Comparison of ENCODE assay signal across 8 cellular contexts in genomic region chr12:104288635-104289258, GRCh38. TPM values are rescaled to one million over a fixed set of nuclear protein-coding genes. Genes with fewer than 3 reads are reported as not detected.
A peak's percentile ranks its signal among the peaks of the same experiment; 100 is the strongest.
DNase-seq lines count a peak whose midpoint lies in the region; ATAC-seq and TF ChIP-seq lines count a peak whose summit lies in the region.

No MANE protein-coding gene starts in this region.

- ATAC-seq in HG02588 (IDR thresholded peaks at IDR 0.05; ENCODE audit: unreplicated experiment), result peak; percentile 47
- ATAC-seq in activated naive CD4-positive, alpha-beta T cell treated with anti-CD3 and anti-CD28 coated beads, Interleukin-2, amount 50 U/mL, for 72 hours, result peak; percentile 69 to 77

- H3K36me3 ChIP-seq in SK-N-SH (replicated peaks in 1 of 2; ENCODE audit: control insufficient read depth in 1 of 2, insufficient read depth in 2 of 2, low read length in 1 of 2), result peaks cover 10 to 22% of the 10 kb centered on the region in 2 experiments
- H3K36me3 ChIP-seq in thyroid gland, result peaks cover 13 to 16% of the 10 kb centered on the region in 2 donors

- peaks cover 24% of the 10 kb centered on the region for H3F3A ChIP-seq in SK-N-SH (replicated peaks; ENCODE audit: insufficient read depth)

- POLR2A ChIA-PET in SK-N-SH (lab: Yijun Ruan, JAX), result interaction anchor here (1.2 kb wide), 1 partner anchor 150 kb away, joined by 3 read pairs; the partner anchor contains the start of gene NFYB

- H3K27ac Mint-ChIP-seq in activated naive CD4-positive, alpha-beta T cell treated with anti-CD3 and anti-CD28 coated beads, Interleukin-2, amount 50 U/mL, for 72 hours, result peak overlapping the region; percentile 97 to 99
- peak overlapping the region; percentile 100 for H3K27ac Mint-ChIP-seq in osteocyte (ENCODE audit: unreplicated experiment)

- H3K4me1 Mint-ChIP-seq in osteocyte (ENCODE audit: unreplicated experiment), result peaks cover 21% of the 10 kb centered on the region

- TF ChIP-seq CTCF in SK-N-SH (IDR thresholded peaks at IDR 0.05) (no peak), osteocyte (IDR thresholded peaks at IDR 0.05) (no peak), thyroid gland (IDR thresholded peaks at IDR 0.05) (peak in 1 of 6 experiments; percentile 9)

- 2% methylated on average over 27 of the region's 41 CpGs for WGBS in SK-N-SH (ENCODE audit: low lambda C conversion rate)
- WGBS in thyroid gland, 2 donors, result 1 to 2% methylated on average over 31 to 40 of the region's 41 CpGs

- no peaks in the 10 kb centered on the region for H3K9me3 ChIP-seq in SK-N-SH
- no peaks in the 10 kb centered on the region for H3K9me3 ChIP-seq in thyroid gland

- peaks cover 41 to 42% of the 10 kb centered on the region in 2 donors for H3K36me3 Mint-ChIP-seq in activated naive CD4-positive, alpha-beta T cell treated with anti-CD3 and anti-CD28 coated beads, Interleukin-2, amount 50 U/mL, for 72 hours
- H3K36me3 Mint-ChIP-seq in osteocyte (ENCODE audit: unreplicated experiment), result peaks cover 25% of the 10 kb centered on the region

- H3K4me3 Mint-ChIP-seq in osteocyte (ENCODE audit: unreplicated experiment), result peak overlapping the region; percentile 99

- CTCF ChIA-PET in SK-N-SH (lab: Yijun Ruan, JAX), result interaction anchor here (0.7 to 3.0 kb wide), 7 partner anchors 12 to 239 kb away, joined by 3 to 13 read pairs (median 4); partner anchors contain the start of genes EID3, GLT8D2 and NFYB

- no peaks in the 10 kb centered on the region for H3K9me2 ChIP-seq in SK-N-SH

- H3K27me3 ChIP-seq in SK-N-SH (ENCODE audit: insufficient read depth) (no peaks in the 10 kb centered on the region), thyroid gland (no peaks in the 10 kb centered on the region)

- H3K4me2 ChIP-seq in SK-N-SH, result peak overlapping the region; percentile 95

- peak overlapping the region; percentile 95 to 97 for H3K27ac ChIP-seq in SK-N-SH (ENCODE audit: low read depth in 2 of 2, low read length in 1 of 2)
- peak overlapping the region; percentile 76 to 94 (median 93) for H3K27ac ChIP-seq in thyroid gland

- no peaks in the 10 kb centered on the region for H3K9me3 Mint-ChIP-seq in activated naive CD4-positive, alpha-beta T cell treated with anti-CD3 and anti-CD28 coated beads, Interleukin-2, amount 50 U/mL, for 72 hours
- H3K9me3 Mint-ChIP-seq in osteocyte (ENCODE audit: unreplicated experiment), result no peaks in the 10 kb centered on the region

- peaks cover 53% of the 10 kb centered on the region for H4K20me1 ChIP-seq in SK-N-SH (ENCODE audit: insufficient read depth)

- 0 out of 4 replicates have a peak, but pooled peaks of 1 of the 2 experiments have one; percentile 11 for TF ChIP-seq EP300 in SK-N-SH (IDR thresholded peaks at IDR 0.05; ENCODE audit: borderline replicate concordance in 1 of 2, low read depth in 1 of 2, low read length in 1 of 2)

- peaks cover 16 to 18% of the 10 kb centered on the region in 2 experiments; a peak in 3 of 4 replicates for H3K4me1 ChIP-seq in SK-N-SH (ENCODE audit: control insufficient read depth in 1 of 2, insufficient read depth in 2 of 2, low read depth in 1 of 2, low read length in 1 of 2)
- H3K4me1 ChIP-seq in thyroid gland, result peaks cover 20 to 32% of the 10 kb centered on the region in 2 donors

- H3K79me2 ChIP-seq in SK-N-SH (ENCODE audit: insufficient read depth), result peaks cover 71% of the 10 kb centered on the region

- DNase-seq in GM03348 (ENCODE audit: low spot score) (peak; percentile 83), NCI-H1092 (lab: John Stamatoyannopoulos, UW) (peak; percentile 66), SK-N-SH (peak; percentile 91), head of caudate nucleus (peak; percentile 74 to 94 (median 86)), osteocyte (ENCODE audit: extremely low spot score, unreplicated experiment) (peak; percentile 87), thyroid gland (peak; percentile 80 to 85)
- DNase-seq in activated naive CD4-positive, alpha-beta T cell treated with anti-CD3 and anti-CD28 coated beads, Interleukin-2, amount 50 U/mL, for 72 hours (ENCODE audit: low spot score in 2 of 2), result peak; percentile 84 to 85

- no peak; the same call in 1 of the 2 replicates for TF ChIP-seq RAD21 in SK-N-SH (IDR thresholded peaks at IDR 0.05; ENCODE audit: low read length)

- no peak overlapping the region; the same call in 1 of the 2 replicates for H2AFZ ChIP-seq in SK-N-SH (ENCODE audit: low read depth)

- TF ChIP-seq POLR2A in thyroid gland (IDR thresholded peaks at IDR 0.05), result peak in 1 of 2 donors; percentile 89

- no peaks in the 10 kb centered on the region for H3K27me3 Mint-ChIP-seq in osteocyte (ENCODE audit: unreplicated experiment)

- H3K9ac ChIP-seq in SK-N-SH, result peak overlapping the region; percentile 95

- intact Hi-C loops in head of caudate nucleus (cut with DNase I) (loop anchor here (10.0 kb wide), 2 partner anchors 74 to 144 kb away; partner anchors contain the start of gene TXNRD1), thyroid gland (cut with DNase I) (loop anchor here (5.0 kb wide), 1 partner anchor 71 kb away; the partner anchor contains the start of gene TXNRD1)

- H3K4me3 ChIP-seq in SK-N-SH (ENCODE audit: low read depth in 2 of 2, low read length in 1 of 2) (peak overlapping the region; percentile 74 to 75), thyroid gland (replicated peaks in 1 of 3) (peak overlapping the region; percentile 21 to 52 (median 46))

TF ChIP-seq in SK-N-SH, 30 proteins besides CTCF, POLR2A, EP300 and RAD21 (continues in another document):
- TF ChIP-seq CHD2 (IDR thresholded peaks at IDR 0.05; ENCODE audit: low read length, partially characterized antibody), result peak; percentile 34
- TF ChIP-seq POLR2AphosphoS5 (IDR thresholded peaks at IDR 0.05; ENCODE audit: low read depth, low read length), result peak; percentile 38; the same call in 1 of the 2 replicates
- peak; percentile 15; the same call in 1 of the 2 replicates for TF ChIP-seq REST (IDR thresholded peaks at IDR 0.05; ENCODE audit: low read depth, low read length)
- no peak for TF ChIP-seq FOSL2 (IDR thresholded peaks at IDR 0.05; ENCODE audit: borderline replicate concordance, low read depth)
- peak; percentile 98 for TF ChIP-seq MAX (IDR thresholded peaks at IDR 0.05; ENCODE audit: low read depth)
- 0 out of 2 replicates have a peak, but pooled peaks have one; percentile 45 for TF ChIP-seq FOXJ3 (CRISPR knock-in tag; IDR thresholded peaks at IDR 0.05)
- 0 out of 2 replicates have a peak, but pooled peaks have one; percentile 16 for TF ChIP-seq GATA2 (CRISPR knock-in tag; IDR thresholded peaks at IDR 0.05)
- TF ChIP-seq RFX5 (IDR thresholded peaks at IDR 0.05; ENCODE audit: low read length), result no peak
- no peak for TF ChIP-seq JUND (IDR thresholded peaks at IDR 0.05)
- peak; percentile 50; the same call in 1 of the 2 replicates for TF ChIP-seq RCOR1 (IDR thresholded peaks at IDR 0.05; ENCODE audit: low read length)
- no peak for TF ChIP-seq SMC3 (IDR thresholded peaks at IDR 0.05; ENCODE audit: low read depth, low read length)
- TF ChIP-seq ZBTB33 (IDR thresholded peaks at IDR 0.05; ENCODE audit: borderline replicate concordance, low read depth), result no peak
- TF ChIP-seq TAF1 (IDR thresholded peaks at IDR 0.05; ENCODE audit: borderline replicate concordance, low read depth, low read length), result peak; percentile 64; the same call in 1 of the 2 replicates

RNA-seq across cellular contexts. Expression of gene EID3, which starts 14.8 kb away (rescaled TPM):
- 0.75 and 0.92 TPM in 2 replicates for polyA plus RNA-seq in SK-N-SH (2012; rRNA removed)
- 0.33 and 0.43 TPM in 2 replicates for polyA plus RNA-seq in SK-N-SH (2012; cell fraction: cytosol; rRNA removed)
- polyA plus RNA-seq in SK-N-SH (2012; cell fraction: nucleus; rRNA removed), result 3.8 and 4.5 TPM in 2 replicates
- total RNA-seq in activated naive CD4-positive, alpha-beta T cell treated with anti-CD3 and anti-CD28 coated beads, Interleukin-2, amount 50 U/mL, for 72 hours, result 1 to 10 TPM; 5.4 to 8.2 TPM
- 2.8 and 3.7 TPM in 2 replicates for total RNA-seq in osteocyte
- 10 to 100 TPM in 2 of 4 donors, 1 to 10 TPM in 2; 8.0 to 22.2 (median 9.8) TPM for total RNA-seq in thyroid gland

Comparison
In these comparisons a context has a peak if more than half of its experiments do, and no peak if none do; other contexts are left out.
1. Peak in every context shown above with its lines: DNase-seq, ATAC-seq, H3K4me3 ChIP-seq and H3K27ac ChIP-seq.